ENCODE assay signal across 8 cellular contexts in the genomic region with DNA sequence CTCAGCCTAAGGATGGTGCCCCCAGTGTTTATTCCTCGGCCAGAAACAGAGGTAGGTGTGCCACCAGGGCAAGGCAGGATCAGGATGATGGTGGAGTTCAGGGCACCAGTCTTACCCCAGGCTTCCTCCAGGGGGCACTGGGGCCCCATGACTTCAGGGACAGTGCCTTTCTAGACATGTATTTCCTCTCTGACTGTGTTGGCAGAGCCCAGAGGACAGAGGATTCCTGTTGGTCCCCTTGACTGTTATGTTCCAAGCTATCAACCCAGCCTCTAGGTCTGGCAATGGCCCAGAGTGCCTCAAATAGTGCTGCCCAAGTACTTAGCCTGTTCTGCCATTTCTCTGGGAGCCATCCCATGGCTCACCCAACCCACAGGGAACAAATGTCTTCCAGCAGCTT. TPM values are rescaled to one million over a fixed set of nuclear protein-coding genes. Genes with fewer than 3 reads are reported as not detected.
DNase-seq lines count a peak whose midpoint lies in the region; ATAC-seq and TF ChIP-seq lines count a peak whose summit lies in the region.

No MANE protein-coding gene starts in this region.

- H3K36me3 Mint-ChIP-seq in activated CD4-positive, alpha-beta T cell treated with anti-CD3 and anti-CD28 coated beads, Interleukin-2, amount 10 ng/mL, durations not matched to agents 24 days and 14 days (ENCODE audit: low read depth), result peaks cover 46% of the 10 kb centered on the region

- DNase-seq in NCI-H2107 treated with DMSO at 0.1 percent for 48 hours (lab: John Stamatoyannopoulos, UW; ENCODE audit: unreplicated experiment) (peak; percentile 3), colonic mucosa (peak; percentile 83)
- peak; percentile 94 for DNase-seq in activated CD4-positive, alpha-beta T cell treated with anti-CD3 and anti-CD28 coated beads, Interleukin-2, amount 10 ng/mL, durations not matched to agents 24 days and 14 days
- peak; percentile 80 for DNase-seq in stimulated activated CD4-positive, alpha-beta T cell treated with anti-CD3 and anti-CD28 coated beads, Interleukin-4, amount 100 ng/mL, for 4 hours

- peak; percentile 100 for TF ChIP-seq RAD21 in liver (IDR thresholded peaks at IDR 0.05)

- peak overlapping the region; percentile 99 for H3K27ac Mint-ChIP-seq in activated CD4-positive, alpha-beta T cell treated with anti-CD3 and anti-CD28 coated beads, Interleukin-2, amount 10 ng/mL, durations not matched to agents 24 days and 14 days

- H3K27me3 Mint-ChIP-seq in activated CD4-positive, alpha-beta T cell treated with anti-CD3 and anti-CD28 coated beads, Interleukin-2, amount 10 ng/mL, durations not matched to agents 24 days and 14 days, result no peaks in the 10 kb centered on the region

- H3K9ac ChIP-seq in colonic mucosa (ENCODE audit: low read depth in 2 of 2, low read length in 2 of 2) (peak overlapping the region in 1 of 2 donors; percentile 55), liver (ENCODE audit: low read depth in 1 of 2, low read length in 2 of 2) (no peak overlapping the region)

- peak; percentile 85 for TF ChIP-seq CTCF in 22Rv1 (IDR thresholded peaks at IDR 0.05)
- TF ChIP-seq CTCF in GM12874 (IDR thresholded peaks at IDR 0.05; ENCODE audit: insufficient read depth, low read depth, low read length), result peak; percentile 95
- peak; percentile 87 for TF ChIP-seq CTCF in colonic mucosa (IDR thresholded peaks at IDR 0.05)
- TF ChIP-seq CTCF in liver (IDR thresholded peaks at IDR 0.05; ENCODE audit: low read depth, low read length, missing input control), result peak; percentile 97

- H3K4me3 ChIP-seq in colonic mucosa (no peak overlapping the region), liver (ENCODE audit: low read depth in 1 of 3, low read length in 3 of 3) (no peak overlapping the region)

- H3K4me3 Mint-ChIP-seq in activated CD4-positive, alpha-beta T cell treated with anti-CD3 and anti-CD28 coated beads, Interleukin-2, amount 10 ng/mL, durations not matched to agents 24 days and 14 days, result peak overlapping the region; percentile 98

- WGBS in liver, result 3% methylated on average over 1 of the region's 1 CpG

- intact Hi-C loops in activated CD4-positive, alpha-beta T cell treated with anti-CD3 and anti-CD28 coated beads, Interleukin-2, amount 10 ng/mL, durations not matched to agents 24 days and 14 days (cut with micrococcal nuclease), result loop anchor here (1.0 to 5.0 kb wide), 4 partner anchors 42 to 813 kb away; a partner anchor contains a TSS
- intact Hi-C loops in colonic mucosa (cut with DNase I), result loop anchor here (5.0 kb wide), 1 partner anchor 805 kb away; no protein-coding TSS in a partner anchor

- peaks cover 67% of the 10 kb centered on the region for H3K4me1 Mint-ChIP-seq in activated CD4-positive, alpha-beta T cell treated with anti-CD3 and anti-CD28 coated beads, Interleukin-2, amount 10 ng/mL, durations not matched to agents 24 days and 14 days

- no peak for ATAC-seq in HG03039 (IDR thresholded peaks at IDR 0.05; ENCODE audit: unreplicated experiment)

- H3K27ac ChIP-seq in 22Rv1 (no peak overlapping the region), colonic mucosa (peak overlapping the region; percentile 37), liver (ENCODE audit: low read depth in 1 of 2, low read length in 2 of 2) (peak overlapping the region in 1 of 2 donors; percentile 38)

- no peaks in the 10 kb centered on the region for H3K27me3 ChIP-seq in colonic mucosa
- no peaks in the 10 kb centered on the region for H3K27me3 ChIP-seq in liver (ENCODE audit: control insufficient read depth in 4 of 4, insufficient read depth in 4 of 4, low read length in 3 of 4)

- no peaks in the 10 kb centered on the region for H3K9me3 Mint-ChIP-seq in activated CD4-positive, alpha-beta T cell treated with anti-CD3 and anti-CD28 coated beads, Interleukin-2, amount 10 ng/mL, durations not matched to agents 24 days and 14 days

- no peaks in the 10 kb centered on the region for H3K4me1 ChIP-seq in colonic mucosa
- H3K4me1 ChIP-seq in liver (ENCODE audit: control insufficient read depth in 4 of 4, insufficient read depth in 4 of 4, low read length in 3 of 4), result peaks cover 12 to 61% (median 50%) of the 10 kb centered on the region in 4 donors

- H3K36me3 ChIP-seq in colonic mucosa (no peaks in the 10 kb centered on the region), liver (ENCODE audit: control insufficient read depth in 4 of 4, insufficient read depth in 3 of 4, low read depth in 1 of 4, low read length in 3 of 4) (peaks cover 0 to 3% (median 1%) of the 10 kb centered on the region in 4 donors)

- no peaks in the 10 kb centered on the region for H3K9me3 ChIP-seq in colonic mucosa
- H3K9me3 ChIP-seq in liver (ENCODE audit: control insufficient read depth in 4 of 4, low read length in 3 of 4), result no peaks in the 10 kb centered on the region

TF ChIP-seq in liver, 16 proteins besides CTCF, POLR2A, EP300 and RAD21:
- TF ChIP-seq, protein P1, sequence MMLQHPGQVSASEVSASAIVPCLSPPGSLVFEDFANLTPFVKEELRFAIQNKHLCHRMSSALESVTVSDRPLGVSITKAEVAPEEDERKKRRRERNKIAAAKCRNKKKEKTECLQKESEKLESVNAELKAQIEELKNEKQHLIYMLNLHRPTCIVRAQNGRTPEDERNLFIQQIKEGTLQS (IDR thresholded peaks at IDR 0.05), result no peak
- TF ChIP-seq SP1 (IDR thresholded peaks at IDR 0.05), result no peak
- TF ChIP-seq GABPA (IDR thresholded peaks at IDR 0.05 in 1 of 2, conservative IDR thresholded peaks at IDR 0.05 in 1 of 2), result peak in 1 of 2 donors; percentile 20
- no peak for TF ChIP-seq FOXA1 (IDR thresholded peaks at IDR 0.05)
- peak in 1 of 2 donors; percentile 11 for TF ChIP-seq HNF4A (conservative IDR thresholded peaks at IDR 0.05)
- TF ChIP-seq YY1 (IDR thresholded peaks at IDR 0.05), result no peak
- TF ChIP-seq, protein P2, sequence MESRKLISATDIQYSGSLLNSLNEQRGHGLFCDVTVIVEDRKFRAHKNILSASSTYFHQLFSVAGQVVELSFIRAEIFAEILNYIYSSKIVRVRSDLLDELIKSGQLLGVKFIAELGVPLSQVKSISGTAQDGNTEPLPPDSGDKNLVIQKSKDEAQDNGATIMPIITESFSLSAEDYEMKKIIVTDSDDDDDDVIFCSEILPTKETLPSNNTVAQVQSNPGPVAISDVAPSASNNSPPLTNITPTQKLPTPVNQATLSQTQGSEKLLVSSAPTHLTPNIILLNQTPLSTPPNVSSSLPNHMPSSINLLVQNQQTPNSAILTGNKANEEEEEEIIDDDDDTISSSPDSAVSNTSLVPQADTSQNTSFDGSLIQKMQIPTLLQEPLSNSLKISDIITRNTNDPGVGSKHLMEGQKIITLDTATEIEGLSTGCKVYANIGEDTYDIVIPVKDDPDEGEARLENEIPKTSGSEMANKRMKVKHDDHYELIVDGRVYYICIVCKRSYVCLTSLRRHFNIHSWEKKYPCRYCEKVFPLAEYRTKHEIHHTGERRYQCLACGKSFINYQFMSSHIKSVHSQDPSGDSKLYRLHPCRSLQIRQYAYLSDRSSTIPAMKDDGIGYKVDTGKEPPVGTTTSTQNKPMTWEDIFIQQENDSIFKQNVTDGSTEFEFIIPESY (IDR thresholded peaks at IDR 0.05), result no peak
- TF ChIP-seq FOXA2 (IDR thresholded peaks at IDR 0.05), result peak; percentile 7
- TF ChIP-seq, protein P3, sequence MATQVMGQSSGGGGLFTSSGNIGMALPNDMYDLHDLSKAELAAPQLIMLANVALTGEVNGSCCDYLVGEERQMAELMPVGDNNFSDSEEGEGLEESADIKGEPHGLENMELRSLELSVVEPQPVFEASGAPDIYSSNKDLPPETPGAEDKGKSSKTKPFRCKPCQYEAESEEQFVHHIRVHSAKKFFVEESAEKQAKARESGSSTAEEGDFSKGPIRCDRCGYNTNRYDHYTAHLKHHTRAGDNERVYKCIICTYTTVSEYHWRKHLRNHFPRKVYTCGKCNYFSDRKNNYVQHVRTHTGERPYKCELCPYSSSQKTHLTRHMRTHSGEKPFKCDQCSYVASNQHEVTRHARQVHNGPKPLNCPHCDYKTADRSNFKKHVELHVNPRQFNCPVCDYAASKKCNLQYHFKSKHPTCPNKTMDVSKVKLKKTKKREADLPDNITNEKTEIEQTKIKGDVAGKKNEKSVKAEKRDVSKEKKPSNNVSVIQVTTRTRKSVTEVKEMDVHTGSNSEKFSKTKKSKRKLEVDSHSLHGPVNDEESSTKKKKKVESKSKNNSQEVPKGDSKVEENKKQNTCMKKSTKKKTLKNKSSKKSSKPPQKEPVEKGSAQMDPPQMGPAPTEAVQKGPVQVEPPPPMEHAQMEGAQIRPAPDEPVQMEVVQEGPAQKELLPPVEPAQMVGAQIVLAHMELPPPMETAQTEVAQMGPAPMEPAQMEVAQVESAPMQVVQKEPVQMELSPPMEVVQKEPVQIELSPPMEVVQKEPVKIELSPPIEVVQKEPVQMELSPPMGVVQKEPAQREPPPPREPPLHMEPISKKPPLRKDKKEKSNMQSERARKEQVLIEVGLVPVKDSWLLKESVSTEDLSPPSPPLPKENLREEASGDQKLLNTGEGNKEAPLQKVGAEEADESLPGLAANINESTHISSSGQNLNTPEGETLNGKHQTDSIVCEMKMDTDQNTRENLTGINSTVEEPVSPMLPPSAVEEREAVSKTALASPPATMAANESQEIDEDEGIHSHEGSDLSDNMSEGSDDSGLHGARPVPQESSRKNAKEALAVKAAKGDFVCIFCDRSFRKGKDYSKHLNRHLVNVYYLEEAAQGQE (IDR thresholded peaks at IDR 0.05), result peak; percentile 9

RNA-seq across cellular contexts. Expression of a gene that starts 2.8 kb away (rescaled TPM):
- 62.9 and 66.0 TPM in 2 replicates for total RNA-seq in activated CD4-positive, alpha-beta T cell treated with anti-CD3 and anti-CD28 coated beads, Interleukin-2, amount 10 ng/mL, durations not matched to agents 24 days and 14 days
- total RNA-seq in colonic mucosa, result 10 to 100 TPM; 23.0 to 28.5 TPM
- 1 to 10 TPM; 3.7 to 9.2 TPM for total RNA-seq in liver
- polyA plus RNA-seq in liver, result 1 to 10 TPM; 8.7 to 9.5 TPM

RNA-seq across cellular contexts. Expression of a gene that starts 4.6 kb away (rescaled TPM):
- total RNA-seq in activated CD4-positive, alpha-beta T cell treated with anti-CD3 and anti-CD28 coated beads, Interleukin-2, amount 10 ng/mL, durations not matched to agents 24 days and 14 days, result 32.6 and 35.4 TPM in 2 replicates
- total RNA-seq in colonic mucosa, result 1 to 10 TPM; 2.4 to 2.9 TPM
- 1 to 10 TPM; 1.8 to 2.7 TPM for total RNA-seq in liver
- 1 to 10 TPM in 1 of 2 donors, under 1 TPM in 1; 0.54 to 1.1 TPM for polyA plus RNA-seq in liver

RNA-seq across cellular contexts. Expression of a gene that starts 39.4 kb away (rescaled TPM):
- 359 and 361 TPM in 2 replicates for total RNA-seq in activated CD4-positive, alpha-beta T cell treated with anti-CD3 and anti-CD28 coated beads, Interleukin-2, amount 10 ng/mL, durations not matched to agents 24 days and 14 days
- total RNA-seq in colonic mucosa (10 to 100 TPM; 17.1 to 19.6 TPM), liver (10 to 100 TPM in 1 of 2 donors, 1 to 10 TPM in 1; 4.7 to 30.6 TPM)
- 10 to 100 TPM; 17.9 to 32.5 TPM for polyA plus RNA-seq in liver

RNA-seq across cellular contexts. Expression of a gene that starts 44.8 kb away (rescaled TPM):
- 199 and 207 TPM in 2 replicates for total RNA-seq in activated CD4-positive, alpha-beta T cell treated with anti-CD3 and anti-CD28 coated beads, Interleukin-2, amount 10 ng/mL, durations not matched to agents 24 days and 14 days
- 10 to 100 TPM; 27.3 to 45.1 TPM for total RNA-seq in colonic mucosa
- 10 to 100 TPM; 20.4 to 32.9 TPM for total RNA-seq in liver
- polyA plus RNA-seq in liver, result 10 to 100 TPM; 13.9 to 17.5 TPM

Comparison
In these comparisons a context has a peak if more than half of its experiments do, and no peak if none do; other contexts are left out.
1. DNase-seq: peak in every context shown above with its lines; median percentile 94 in activated CD4-positive, alpha-beta T cell treated with anti-CD3 and anti-CD28 coated beads, Interleukin-2, amount 10 ng/mL, durations not matched to agents 24 days and 14 days; 83 in colonic mucosa; 80 in stimulated activated CD4-positive, alpha-beta T cell treated with anti-CD3 and anti-CD28 coated beads, Interleukin-4, amount 100 ng/mL, for 4 hours; 3 in NCI-H2107 treated with DMSO at 0.1 percent for 48 hours.
2. RNA of a gene that starts 39.4 kb away (total RNA-seq): 359 to 361 TPM in activated CD4-positive, alpha-beta T cell treated with anti-CD3 and anti-CD28 coated beads, Interleukin-2, amount 10 ng/mL, durations not matched to agents 24 days and 14 days; 4.7 to 30.6 TPM in liver and 17.1 to 19.6 TPM in colonic mucosa; every median in the first group is over 10 times any median in the second.
3. Peak in every context shown above with its lines, with median percentiles within 50 percentile points of each other: CTCF ChIP-seq.